In genomic region chr18:12485479-12486105, GRCh38 we compare ENCODE assay signal across 27 cellular contexts.
"Had no signal": no experiment of that assay in that cellular context is flagged by ENCODE, and none has a peak within 500 bp of the region (broad histone marks: within the 10 kb centered on the region; RNA-seq: fewer than 3 reads in every experiment).

No MANE protein-coding gene starts in this region.

- DNase-seq: activated CD4-positive, alpha-beta T cell treated with anti-CD3 and anti-CD28 coated beads for 4 hours; activated CD4-positive, alpha-beta T cell treated with anti-CD3 and anti-CD28 coated beads, Interleukin-2, amount 50 U/mL, for 48 hours; activated CD8-positive, alpha-beta memory T cell treated with anti-CD3 and anti-CD28 coated beads, Interleukin-2, amount 10 ng/mL, durations not matched to agents 7 days and 5 days; activated effector memory CD4-positive, alpha-beta T cell treated with anti-CD3 and anti-CD28 coated beads, Interleukin-2, amount 50 U/mL, for 16 hours; activated naive CD4-positive, alpha-beta T cell treated with Interleukin-2 at 50 U/mL for 16 hours; activated naive CD8-positive, alpha-beta T cell treated with anti-CD3 and anti-CD28 coated beads, Interleukin-2, amount 50 U/mL, for 24 hours; activated T-cell treated with anti-CD3 and anti-CD28 coated beads, Interleukin-2, amount 50 U/mL, for 4 hours; amniotic stem cell; body of pancreas; Kasumi-1; NCI-H1105; NCI-H1436; NCI-H187; NCI-H2081; NCI-H510A treated with DMSO at 0.1 percent for 48 hours; NCI-H69; NK-92 treated with Interleukin-12 subunit alpha and Interleukin-12 subunit beta, amount 100 ng/mL, for 24 hours; PC-3; SHP77; SW 1271 had no signal

- FAIRE-seq: RCC 7860 had no signal

- H3K4me3 ChIP-seq: ascending aorta, body of pancreas, cardiac muscle cell, SJSA1 had no signal

- H3K4me1 Mint-ChIP-seq: activated naive CD8-positive, alpha-beta T cell treated with anti-CD3 and anti-CD28 coated beads, Interleukin-2, amount 50 U/mL, for 24 hours had no signal

- H3K4me3 Mint-ChIP-seq: activated CD8-positive, alpha-beta memory T cell treated with anti-CD3 and anti-CD28 coated beads, Interleukin-2, amount 10 ng/mL, durations not matched to agents 7 days and 5 days; activated naive CD8-positive, alpha-beta T cell treated with anti-CD3 and anti-CD28 coated beads, Interleukin-2, amount 50 U/mL, for 24 hours; activated T-cell treated with anti-CD3 and anti-CD28 coated beads, Interleukin-2, amount 50 U/mL, for 4 hours had no signal

- ATAC-seq: activated CD4-positive, CD25-positive, alpha-beta regulatory T cell treated with anti-CD3 and anti-CD28 coated beads, Interleukin-2, amount 50 U/mL, for 24 hours; activated CD8-positive, alpha-beta memory T cell treated with anti-CD3 and anti-CD28 coated beads, Interleukin-2, amount 10 ng/mL, durations not matched to agents 7 days and 5 days; activated naive CD4-positive, alpha-beta T cell treated with anti-CD3 and anti-CD28 coated beads, Interleukin-2, amount 50 U/mL, for 72 hours; activated naive CD8-positive, alpha-beta T cell treated with anti-CD3 and anti-CD28 coated beads, Interleukin-2, amount 50 U/mL, for 24 hours; activated T-cell treated with anti-CD3 and anti-CD28 coated beads, Interleukin-2, amount 50 U/mL, for 4 hours; body of pancreas; PC-3; SK-N-SH treated with all-trans-retinoic acid at 6 μM for 48 hours had no signal

- H3K9me3 Mint-ChIP-seq: activated naive CD4-positive, alpha-beta T cell treated with anti-CD3 and anti-CD28 coated beads, Interleukin-2, amount 50 U/mL, for 72 hours; activated naive CD8-positive, alpha-beta T cell treated with anti-CD3 and anti-CD28 coated beads, Interleukin-2, amount 50 U/mL, for 24 hours; activated T-cell treated with anti-CD3 and anti-CD28 coated beads, Interleukin-2, amount 50 U/mL, for 4 hours had no signal

- H3K36me3 Mint-ChIP-seq: activated CD8-positive, alpha-beta memory T cell treated with anti-CD3 and anti-CD28 coated beads, Interleukin-2, amount 10 ng/mL, durations not matched to agents 7 days and 5 days; activated naive CD4-positive, alpha-beta T cell treated with anti-CD3 and anti-CD28 coated beads, Interleukin-2, amount 50 U/mL, for 72 hours had no signal

- H3K27me3 ChIP-seq: ascending aorta, body of pancreas, cardiac muscle cell, SJSA1 had no signal

- H3K27me3 Mint-ChIP-seq: activated CD8-positive, alpha-beta memory T cell treated with anti-CD3 and anti-CD28 coated beads, Interleukin-2, amount 10 ng/mL, durations not matched to agents 7 days and 5 days had no signal

- H3K27ac Mint-ChIP-seq: activated CD8-positive, alpha-beta memory T cell treated with anti-CD3 and anti-CD28 coated beads, Interleukin-2, amount 10 ng/mL, durations not matched to agents 7 days and 5 days; activated naive CD4-positive, alpha-beta T cell treated with anti-CD3 and anti-CD28 coated beads, Interleukin-2, amount 50 U/mL, for 72 hours; activated naive CD8-positive, alpha-beta T cell treated with anti-CD3 and anti-CD28 coated beads, Interleukin-2, amount 50 U/mL, for 24 hours had no signal

- H3K36me3 ChIP-seq: cardiac muscle cell, SJSA1 had no signal
